12 cellular contexts compared by ENCODE assay signal in genomic region chr10:102614888-102615287, GRCh38.
"Had no signal": no experiment of that assay in that cellular context is flagged by ENCODE, and none has a peak within 500 bp of the region (broad histone marks: within the 10 kb centered on the region; RNA-seq: fewer than 3 reads in every experiment).

No MANE protein-coding gene starts in this region.

- H3K36me3 ChIP-seq: pancreas had no signal

- H2AFZ ChIP-seq: hepatocyte had no signal

- H3K79me2 ChIP-seq: hepatocyte had no signal

- H3K9me3 Mint-ChIP-seq: T-helper 2 cell treated with Interferon-gamma antibody and Interleukin-4, amounts not matched to agents 5 μg/mL and 100 μg/mL, for 36 hours had no signal

- H3K4me2 ChIP-seq: hepatocyte had no signal

- H3K27me3 Mint-ChIP-seq: activated naive CD8-positive, alpha-beta T cell had no signal

- FAIRE-seq: pancreas had no signal

- ATAC-seq: activated CD4-positive, CD25-positive, alpha-beta regulatory T cell treated with anti-CD3 and anti-CD28 coated beads, Interleukin-2, amount 50 U/mL, for 24 hours; stimulated activated naive CD8-positive, alpha-beta T cell treated with anti-CD3 and anti-CD28 coated beads, Interleukin-15, Interleukin-2, amounts not matched to agents 100 U/mL and 50 U/mL, for 24 hours had no signal

- DNase-seq: activated gamma-delta T cell treated with Interleukin-2 at 50 U/mL for 16 hours; activated T-cell treated with anti-CD3 and anti-CD28 coated beads, Interleukin-2, amount 50 U/mL, for 1 hour; kidney glomerular epithelial cell; upper lobe of left lung had no signal

- H3K4me3 ChIP-seq: hepatocyte, pancreas, SJSA1, skin epidermis, upper lobe of left lung had no signal

- H3K4me1 ChIP-seq: pancreas had no signal

- H3K9me3 ChIP-seq: pancreas, SJSA1, upper lobe of left lung had no signal

- H3K27ac Mint-ChIP-seq: activated naive CD8-positive, alpha-beta T cell; T-helper 2 cell treated with Interferon-gamma antibody and Interleukin-4, amounts not matched to agents 5 μg/mL and 100 μg/mL, for 36 hours had no signal

- H3K27ac ChIP-seq: hepatocyte, pancreas, SJSA1 had no signal

- H3K4me3 Mint-ChIP-seq: activated naive CD8-positive, alpha-beta T cell; T-helper 2 cell treated with Interferon-gamma antibody and Interleukin-4, amounts not matched to agents 5 μg/mL and 100 μg/mL, for 36 hours had no signal

- H3K27me3 ChIP-seq: hepatocyte, pancreas, SJSA1, upper lobe of left lung had no signal
